1 cellular context compared by ENCODE assay signal in the genomic region with DNA sequence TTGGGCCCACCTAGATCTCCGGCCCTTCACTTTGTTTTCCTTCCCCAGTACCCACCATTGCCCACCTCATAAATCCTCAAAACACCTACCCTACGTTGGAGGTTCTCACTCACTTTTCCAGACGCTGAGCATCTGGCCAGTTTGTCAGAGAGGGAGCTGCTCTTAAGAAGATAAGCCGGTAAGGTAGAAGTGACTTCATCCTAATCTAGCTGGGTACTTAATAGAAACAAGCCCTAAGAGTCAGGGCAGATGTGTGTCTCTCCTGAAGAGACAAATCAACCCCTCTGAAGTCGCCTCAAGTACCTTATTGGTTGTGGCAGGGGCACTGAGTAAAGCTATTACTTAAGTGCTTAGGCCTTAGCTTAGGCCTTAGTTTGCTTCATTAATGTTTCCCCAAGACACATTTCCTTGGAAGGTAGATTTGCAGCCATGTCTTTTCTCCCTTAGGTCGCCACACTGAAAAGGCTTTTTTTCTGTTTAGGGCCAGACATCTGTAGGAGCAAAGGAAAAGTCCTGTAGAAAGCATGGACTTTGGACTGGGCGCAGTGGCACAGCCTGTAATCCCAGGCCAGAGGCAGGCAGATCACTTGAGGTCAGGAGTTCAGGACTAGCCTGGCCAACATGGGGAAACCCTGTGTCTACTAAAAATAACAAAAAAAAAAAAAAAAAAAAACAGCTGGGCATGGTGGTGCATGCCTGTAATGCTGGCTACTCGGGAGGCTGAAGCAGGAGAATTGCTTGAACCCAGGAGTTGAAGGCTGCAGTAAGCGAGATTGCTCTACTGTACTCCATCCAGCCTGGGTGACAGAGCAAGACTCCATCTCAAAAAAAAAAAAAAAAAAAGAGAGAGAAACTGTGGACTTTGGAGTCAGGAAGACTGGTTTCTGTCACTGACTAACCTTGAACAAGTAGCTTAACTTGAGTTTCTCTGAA.
TF ChIP-seq lines count a peak whose summit lies in the region.

No MANE protein-coding gene starts in this region.

TF ChIP-seq in A549, 52 proteins besides CTCF, POLR2A, EP300 and RAD21 (continued from another document):
- TF ChIP-seq, protein P1, sequence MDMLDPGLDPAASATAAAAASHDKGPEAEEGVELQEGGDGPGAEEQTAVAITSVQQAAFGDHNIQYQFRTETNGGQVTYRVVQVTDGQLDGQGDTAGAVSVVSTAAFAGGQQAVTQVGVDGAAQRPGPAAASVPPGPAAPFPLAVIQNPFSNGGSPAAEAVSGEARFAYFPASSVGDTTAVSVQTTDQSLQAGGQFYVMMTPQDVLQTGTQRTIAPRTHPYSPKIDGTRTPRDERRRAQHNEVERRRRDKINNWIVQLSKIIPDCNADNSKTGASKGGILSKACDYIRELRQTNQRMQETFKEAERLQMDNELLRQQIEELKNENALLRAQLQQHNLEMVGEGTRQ (IDR thresholded peaks at IDR 0.05) = no peak
- TF ChIP-seq, protein P2, sequence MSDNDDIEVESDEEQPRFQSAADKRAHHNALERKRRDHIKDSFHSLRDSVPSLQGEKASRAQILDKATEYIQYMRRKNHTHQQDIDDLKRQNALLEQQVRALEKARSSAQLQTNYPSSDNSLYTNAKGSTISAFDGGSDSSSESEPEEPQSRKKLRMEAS (IDR thresholded peaks at IDR 0.05) = no peak
- TF ChIP-seq EHMT2 (IDR thresholded peaks at IDR 0.05; ENCODE audit: low read depth) (no peak), RARB (CRISPR knock-in tag; IDR thresholded peaks at IDR 0.05) (no peak), CHD4 (IDR thresholded peaks at IDR 0.05; ENCODE audit: borderline replicate concordance) (no peak), MYC (IDR thresholded peaks at IDR 0.05; ENCODE audit: borderline replicate concordance, low read length) (no peak), RCOR1 (IDR thresholded peaks at IDR 0.05; ENCODE audit: low read depth, low read length) (no peak), ZSCAN20 (CRISPR knock-in tag; IDR thresholded peaks at IDR 0.05) (no peak), MAZ (IDR thresholded peaks at IDR 0.05; ENCODE audit: borderline replicate concordance, low read depth, low read length) (no peak), SMC3 (IDR thresholded peaks at IDR 0.05) (no peak)
TF ChIP-seq in A549: peak in this region for 0.
